11 cellular contexts compared by ENCODE assay signal in genomic region chr6:32184084-32184640, GRCh38. TPM values are rescaled to one million over a fixed set of nuclear protein-coding genes. Genes with fewer than 3 reads are reported as not detected.
DNase-seq lines count a peak whose midpoint lies in the region; ATAC-seq and TF ChIP-seq lines count a peak whose summit lies in the region.
"Had no signal": no experiment of that assay in that cellular context is flagged by ENCODE, and none has a peak within 500 bp of the region (broad histone marks: within the 10 kb centered on the region; RNA-seq: fewer than 3 reads in every experiment).

AGER (minus strand) TSS chr6:32184253; CDS start chr6:32184222, 31 bp downstream.

- no peaks in the 10 kb centered on the region for H3K9me3 Mint-ChIP-seq in chondrocyte (ENCODE audit: low read depth)

- H3K27me3 Mint-ChIP-seq in chondrocyte (ENCODE audit: low read depth): no peaks in the 10 kb centered on the region

- peak; percentile 56 for TF ChIP-seq POLR2A in GM19193 (IDR thresholded peaks at IDR 0.05; ENCODE audit: extremely low read depth, insufficient read depth, insufficient read length)

- H3K27ac ChIP-seq in ACC112 (ENCODE audit: low read depth, low read length) (peak within 1 kb of the TSS; percentile 64; the same call in 1 of the 2 replicates), osteoblast (ENCODE audit: low read depth, low read length) (peak within 1 kb of the TSS; percentile 51)

- H3K27me3 ChIP-seq in ACC112 (ENCODE audit: insufficient read depth, low read length) (no peaks in the 10 kb centered on the region), osteoblast (ENCODE audit: insufficient read depth, low read length) (no peaks in the 10 kb centered on the region)

- H3K36me3 ChIP-seq in ACC112 (ENCODE audit: insufficient read depth, low read length): peaks cover 4% of the 10 kb centered on the region; the same call in 1 of the 2 replicates
- peaks cover 54% of the 10 kb centered on the region for H3K36me3 ChIP-seq in osteoblast (ENCODE audit: insufficient read depth, low read length)

- ATAC-seq in GM19035 (IDR thresholded peaks at IDR 0.05; ENCODE audit: unreplicated experiment): no peak
- ATAC-seq in GM21447 (IDR thresholded peaks at IDR 0.05; ENCODE audit: unreplicated experiment): no peak
- ATAC-seq in GM18868 (IDR thresholded peaks at IDR 0.05; ENCODE audit: unreplicated experiment): no peak

- H2AFZ ChIP-seq in ACC112 (ENCODE audit: low read length, unreplicated experiment) (no peak within 1 kb of the TSS), osteoblast (ENCODE audit: low read length) (no peak within 1 kb of the TSS)

- H3K79me2 ChIP-seq in ACC112 (ENCODE audit: control insufficient read depth, insufficient read depth, low read length, unreplicated experiment) (peaks cover 18% of the 10 kb centered on the region), osteoblast (ENCODE audit: insufficient read depth, low read length) (peaks cover 17% of the 10 kb centered on the region)

- H3K4me1 ChIP-seq in ACC112 (ENCODE audit: control insufficient read depth, insufficient read depth, low read length, unreplicated experiment) (peaks cover 11% of the 10 kb centered on the region), osteoblast (ENCODE audit: insufficient read depth, low read length) (peaks cover 2% of the 10 kb centered on the region)

- H4K20me1 ChIP-seq in osteoblast (ENCODE audit: insufficient read depth, low read length): no peaks in the 10 kb centered on the region

- DNase-seq in chondrocyte (ENCODE audit: low spot score): peak; percentile 56
- DNase-seq in osteoblast (ENCODE audit: insufficient read length, low spot score, missing footprints): peak; percentile 34
- no peak for DNase-seq in superior temporal gyrus (ENCODE audit: extremely low spot score)
- DNase-seq: activated effector memory CD4-positive, alpha-beta T cell treated with anti-CD3 and anti-CD28 coated beads, Interleukin-2, amount 50 U/mL, for 16 hours; NCI-H1092 treated with DMSO at 0.1 percent for 48 hours; stimulated activated CD4-positive, alpha-beta T cell treated with anti-CD3 and anti-CD28 coated beads, Interleukin-4, amount 100 ng/mL, for 24 hours had no signal

- H3K9me3 ChIP-seq in osteoblast (ENCODE audit: low read depth, low read length): no peaks in the 10 kb centered on the region

- H3K4me3 ChIP-seq in ACC112 (ENCODE audit: low read depth, low read length) (no peak within 1 kb of the TSS), osteoblast (ENCODE audit: insufficient read depth, low read length) (no peak within 1 kb of the TSS)

- peaks cover 48% of the 10 kb centered on the region for H3K4me1 Mint-ChIP-seq in chondrocyte (ENCODE audit: low read depth)

- no peak within 1 kb of the TSS for H3K4me3 Mint-ChIP-seq in chondrocyte (ENCODE audit: unreplicated experiment)

- H3K4me2 ChIP-seq in osteoblast (ENCODE audit: insufficient read depth, low read length): no peak within 1 kb of the TSS

- no peak for TF ChIP-seq CTCF in chondrocyte (IDR thresholded peaks at IDR 0.05)
- no peak for TF ChIP-seq CTCF in osteoblast (IDR thresholded peaks at IDR 0.05; ENCODE audit: extremely low read depth, low read depth, low read length)

- H3K36me3 Mint-ChIP-seq in chondrocyte (ENCODE audit: low read depth): peaks cover 17% of the 10 kb centered on the region

- peak within 1 kb of the TSS; percentile 17 for H3K27ac Mint-ChIP-seq in chondrocyte (ENCODE audit: unreplicated experiment)

RNA-seq across cellular contexts. Expression of gene AGER, which starts in this region (rescaled TPM):
- total RNA-seq in chondrocyte (2.6 to 4.9 TPM (median 3.6 TPM) in 3 replicates), osteoblast (under 0.01 TPM in 2 replicates)

Comparison
In these comparisons a context has a peak if more than half of its experiments do, and no peak if none do; other contexts are left out.
1. Peak in DNase-seq and H3K27ac ChIP-seq in osteoblast; RNA of the gene not detected or under 1 TPM.